1 cellular context compared by ENCODE assay signal in genomic region chr17:1109606-1110523, GRCh38.
TF ChIP-seq lines count a peak whose summit lies in the region.

No MANE protein-coding gene starts in this region.

TF ChIP-seq in HEK293, 187 proteins besides CTCF, POLR2A, EP300 and RAD21 (continued from another document and continues in another):
- TF ChIP-seq ZBTB10 (tag by site-specific recombination; IDR thresholded peaks at IDR 0.05) (peak; percentile 72), ZNF518A (tag by site-specific recombination; conservative IDR thresholded peaks at IDR 0.05; ENCODE audit: low read depth) (no peak), ZNF174 (tag by site-specific recombination; IDR thresholded peaks at IDR 0.05) (no peak), ZNF221 (tag by site-specific recombination; IDR thresholded peaks at IDR 0.05; ENCODE audit: borderline replicate concordance) (no peak), MYNN (tag by site-specific recombination; IDR thresholded peaks at IDR 0.05; ENCODE audit: borderline replicate concordance) (no peak), GFI1B (tag by site-specific recombination; IDR thresholded peaks at IDR 0.05) (no peak), ZNF426 (tag by site-specific recombination; IDR thresholded peaks at IDR 0.05) (no peak), ZBTB20 (tag by site-specific recombination; IDR thresholded peaks at IDR 0.05) (peak; percentile 47), AEBP2 (tag by site-specific recombination; IDR thresholded peaks at IDR 0.05; ENCODE audit: borderline replicate concordance) (no peak), ZBTB21 (tag by site-specific recombination; IDR thresholded peaks at IDR 0.05) (no peak), ZNF394 (tag by site-specific recombination; IDR thresholded peaks at IDR 0.05; ENCODE audit: borderline replicate concordance) (peak; percentile 57; the same call in 1 of the 2 replicates), REPIN1 (tag by site-specific recombination; IDR thresholded peaks at IDR 0.05; ENCODE audit: low read depth) (no peak), PRDM4 (tag by site-specific recombination; IDR thresholded peaks at IDR 0.05) (peak; percentile 49; the same call in 1 of the 2 replicates), ZBTB1 (tag by site-specific recombination; IDR thresholded peaks at IDR 0.05) (no peak), EGR2 (tag by site-specific recombination; IDR thresholded peaks at IDR 0.05; ENCODE audit: low read depth) (0 out of 2 replicates have a peak, but pooled peaks have one; percentile 24), ELK4 (IDR thresholded peaks at IDR 0.05; ENCODE audit: borderline replicate concordance, low read depth, low read length) (no peak), ZNF768 (tag by site-specific recombination; IDR thresholded peaks at IDR 0.05) (no peak), ZNF555 (tag by site-specific recombination; conservative IDR thresholded peaks at IDR 0.05) (no peak), ZNF629 (tag by site-specific recombination; IDR thresholded peaks at IDR 0.05) (no peak), ZNF311 (tag by site-specific recombination; IDR thresholded peaks at IDR 0.05; ENCODE audit: borderline replicate concordance) (no peak), ZNF423 (tag by site-specific recombination; IDR thresholded peaks at IDR 0.05) (no peak; the same call in 1 of the 2 replicates), ZNF26 (tag by site-specific recombination; IDR thresholded peaks at IDR 0.05) (no peak), ZNF324 (tag by site-specific recombination; IDR thresholded peaks at IDR 0.05) (no peak), ZNF707 (tag by site-specific recombination; IDR thresholded peaks at IDR 0.05) (no peak), HOXD13 (CRISPR knock-in tag; IDR thresholded peaks at IDR 0.05; ENCODE audit: borderline replicate concordance) (no peak), ZNF416 (tag by site-specific recombination; IDR thresholded peaks at IDR 0.05) (no peak), IKZF3 (tag by site-specific recombination; IDR thresholded peaks at IDR 0.05) (peak; percentile 49; the same call in 1 of the 2 replicates), ZNF2 (tag by site-specific recombination; IDR thresholded peaks at IDR 0.05) (no peak), ZNF248 (tag by site-specific recombination; IDR thresholded peaks at IDR 0.05) (no peak), ZNF670 (tag by site-specific recombination; IDR thresholded peaks at IDR 0.05; ENCODE audit: low read depth) (no peak), ZNF585B (tag by site-specific recombination; IDR thresholded peaks at IDR 0.05) (no peak), ZNF169 (tag by site-specific recombination; IDR thresholded peaks at IDR 0.05) (no peak), ZNF48 (tag by site-specific recombination; IDR thresholded peaks at IDR 0.05) (no peak), ZNF223 (tag by site-specific recombination; IDR thresholded peaks at IDR 0.05) (no peak), REST (tag by site-specific recombination; IDR thresholded peaks at IDR 0.05) (no peak), ZNF37A (tag by site-specific recombination; IDR thresholded peaks at IDR 0.05) (no peak), ZSCAN30 (tag by site-specific recombination; IDR thresholded peaks at IDR 0.05) (peak; percentile 44; the same call in 1 of the 2 replicates), KLF9 (tag by site-specific recombination; IDR thresholded peaks at IDR 0.05; ENCODE audit: low read depth) (peak; percentile 15; the same call in 1 of the 2 replicates), ZNF843 (tag by site-specific recombination; IDR thresholded peaks at IDR 0.05) (no peak), BCL11A (tag by site-specific recombination; IDR thresholded peaks at IDR 0.05; ENCODE audit: low read depth) (no peak), ZNF561 (tag by site-specific recombination; IDR thresholded peaks at IDR 0.05; ENCODE audit: borderline replicate concordance) (peak; percentile 46; the same call in 1 of the 2 replicates), ZNF274 (IDR thresholded peaks at IDR 0.05; ENCODE audit: low read length) (no peak), ZNF274 (tag by site-specific recombination; IDR thresholded peaks at IDR 0.05; ENCODE audit: borderline replicate concordance) (no peak), ZNF157 (tag by site-specific recombination; IDR thresholded peaks at IDR 0.05) (no peak), ZNF449 (tag by site-specific recombination; IDR thresholded peaks at IDR 0.05) (0 out of 2 replicates have a peak, but pooled peaks have one; percentile 21), ZNF596 (tag by site-specific recombination; IDR thresholded peaks at IDR 0.05) (peak; percentile 9; the same call in 1 of the 2 replicates)
